8 cellular contexts compared by ENCODE assay signal in genomic region chr6:36129334-36129733, GRCh38. TPM values are rescaled to one million over a fixed set of nuclear protein-coding genes. Genes with fewer than 3 reads are reported as not detected.
A peak's percentile ranks its signal among the peaks of the same experiment; 100 is the strongest.
DNase-seq lines count a peak whose midpoint lies in the region; ATAC-seq and TF ChIP-seq lines count a peak whose summit lies in the region.
"Not testable (repeated sequence)": the region's sequence is repeated elsewhere in the genome, so short reads cannot be mapped to it uniquely, and the experiment has no call there.

No MANE protein-coding gene starts in this region.

- not testable (repeated sequence) for DNase-seq in T-helper 17 cell; activated CD8-positive, alpha-beta T cell treated with anti-CD3 and anti-CD28 coated beads, Interleukin-2, amount 10 ng/mL, durations not matched to agents 7 days and 5 days; activated naive CD4-positive, alpha-beta T cell treated with anti-CD3 and anti-CD28 coated beads, Interleukin-2, amount 50 U/mL, for 72 hours (ENCODE audit: low spot score in 2 of 2); effector memory CD8-positive, alpha-beta T cell; natural killer cell

- not testable (repeated sequence) for H3K36me3 ChIP-seq in BLaER1

- H3K4me3 Mint-ChIP-seq in IgD-negative memory B cell (peak overlapping the region; percentile 70 to 98 (median 88)), T-helper 17 cell (peak overlapping the region; percentile 85), natural killer cell (peak overlapping the region; percentile 87)
- peak overlapping the region; percentile 31 for H3K4me3 Mint-ChIP-seq in activated CD8-positive, alpha-beta T cell treated with anti-CD3 and anti-CD28 coated beads, Interleukin-2, amount 10 ng/mL, durations not matched to agents 7 days and 5 days
- H3K4me3 Mint-ChIP-seq in effector memory CD8-positive, alpha-beta T cell = peak overlapping the region; percentile 77
- H3K4me3 Mint-ChIP-seq in stimulated activated naive CD8-positive, alpha-beta T cell treated with anti-CD3 and anti-CD28 coated beads, Interleukin-15, Interleukin-2, amounts not matched to agents 100 ng/mL and 50 ng/mL, for 24 hours = peak overlapping the region; percentile 94

- intact Hi-C loops in natural killer cell (cut with micrococcal nuclease) = not testable (repeated sequence)

- ATAC-seq in T-helper 17 cell; activated CD8-positive, alpha-beta T cell treated with anti-CD3 and anti-CD28 coated beads, Interleukin-2, amount 10 ng/mL, durations not matched to agents 7 days and 5 days; activated naive CD4-positive, alpha-beta T cell treated with anti-CD3 and anti-CD28 coated beads, Interleukin-2, amount 50 U/mL, for 72 hours; effector memory CD8-positive, alpha-beta T cell (replicated peaks); natural killer cell: not testable (repeated sequence)

- not testable (repeated sequence) for H3K27me3 ChIP-seq in BLaER1

- 0 out of 2 replicates have a peak overlapping the region, but pooled peaks have one; percentile 91 for H3K27ac ChIP-seq in BLaER1

- H4K20me1 ChIP-seq in BLaER1 = not testable (repeated sequence)

- not testable (repeated sequence) for H3K27me3 Mint-ChIP-seq in IgD-negative memory B cell; T-helper 17 cell; activated CD8-positive, alpha-beta T cell treated with anti-CD3 and anti-CD28 coated beads, Interleukin-2, amount 10 ng/mL, durations not matched to agents 7 days and 5 days (ENCODE audit: low read depth); effector memory CD8-positive, alpha-beta T cell; natural killer cell (ENCODE audit: low read depth in 2 of 2); stimulated activated naive CD8-positive, alpha-beta T cell treated with anti-CD3 and anti-CD28 coated beads, Interleukin-15, Interleukin-2, amounts not matched to agents 100 ng/mL and 50 ng/mL, for 24 hours

- not testable (repeated sequence) for H3K9me3 ChIP-seq in BLaER1; T-helper 17 cell (ENCODE audit: control insufficient read depth, low read length, poor library complexity, severe bottlenecking)

- not testable (repeated sequence) for H3K36me3 Mint-ChIP-seq in IgD-negative memory B cell; T-helper 17 cell (ENCODE audit: low read depth); natural killer cell
- peaks cover 19% of the 10 kb centered on the region for H3K36me3 Mint-ChIP-seq in activated CD8-positive, alpha-beta T cell treated with anti-CD3 and anti-CD28 coated beads, Interleukin-2, amount 10 ng/mL, durations not matched to agents 7 days and 5 days (ENCODE audit: low read depth)
- peaks cover 14% of the 10 kb centered on the region in 2 donors for H3K36me3 Mint-ChIP-seq in activated naive CD4-positive, alpha-beta T cell treated with anti-CD3 and anti-CD28 coated beads, Interleukin-2, amount 50 U/mL, for 72 hours
- peaks cover 11% of the 10 kb centered on the region for H3K36me3 Mint-ChIP-seq in effector memory CD8-positive, alpha-beta T cell (ENCODE audit: insufficient read depth)
- peaks cover 22% of the 10 kb centered on the region for H3K36me3 Mint-ChIP-seq in stimulated activated naive CD8-positive, alpha-beta T cell treated with anti-CD3 and anti-CD28 coated beads, Interleukin-15, Interleukin-2, amounts not matched to agents 100 ng/mL and 50 ng/mL, for 24 hours (ENCODE audit: low read depth)

- not testable (repeated sequence) for TF ChIP-seq CTCF in natural killer cell (IDR thresholded peaks at IDR 0.05)

- H3K9me3 Mint-ChIP-seq in IgD-negative memory B cell; activated CD8-positive, alpha-beta T cell treated with anti-CD3 and anti-CD28 coated beads, Interleukin-2, amount 10 ng/mL, durations not matched to agents 7 days and 5 days (ENCODE audit: insufficient read depth); activated naive CD4-positive, alpha-beta T cell treated with anti-CD3 and anti-CD28 coated beads, Interleukin-2, amount 50 U/mL, for 72 hours; effector memory CD8-positive, alpha-beta T cell; natural killer cell; stimulated activated naive CD8-positive, alpha-beta T cell treated with anti-CD3 and anti-CD28 coated beads, Interleukin-15, Interleukin-2, amounts not matched to agents 100 ng/mL and 50 ng/mL, for 24 hours: not testable (repeated sequence)

- peaks cover 89% of the 10 kb centered on the region for H3K4me1 ChIP-seq in BLaER1

- not testable (repeated sequence) for H3K4me3 ChIP-seq in BLaER1

- POLR2A ChIA-PET in activated CD8-positive, alpha-beta T cell treated with anti-CD3 and anti-CD28 coated beads, Interleukin-2, amount 10 ng/mL, durations not matched to agents 7 days and 5 days (lab: Charles Lee) = interaction anchor here (1.5 to 3.6 kb wide), 3 partner anchors 8 to 101 kb away, joined by 3 to 53 read pairs (median 22); partner anchors contain the start of gene MAPK14

- peak overlapping the region; percentile 99 for H3K4me2 ChIP-seq in BLaER1

- H3K9ac ChIP-seq in BLaER1 = peak overlapping the region; percentile 86; the same call in 1 of the 2 replicates

- peak overlapping the region in 2 of 3 donors; percentile 43 to 76 for H3K27ac Mint-ChIP-seq in IgD-negative memory B cell
- H3K27ac Mint-ChIP-seq in T-helper 17 cell = peak overlapping the region; percentile 51
- not testable (repeated sequence) for H3K27ac Mint-ChIP-seq in activated CD8-positive, alpha-beta T cell treated with anti-CD3 and anti-CD28 coated beads, Interleukin-2, amount 10 ng/mL, durations not matched to agents 7 days and 5 days; stimulated activated naive CD8-positive, alpha-beta T cell treated with anti-CD3 and anti-CD28 coated beads, Interleukin-15, Interleukin-2, amounts not matched to agents 100 ng/mL and 50 ng/mL, for 24 hours
- H3K27ac Mint-ChIP-seq in activated naive CD4-positive, alpha-beta T cell treated with anti-CD3 and anti-CD28 coated beads, Interleukin-2, amount 50 U/mL, for 72 hours = peak overlapping the region; percentile 32 to 93
- peak overlapping the region; percentile 81 to 85 for H3K27ac Mint-ChIP-seq in effector memory CD8-positive, alpha-beta T cell
- peak overlapping the region; percentile 68 to 74 for H3K27ac Mint-ChIP-seq in natural killer cell

- CTCF ChIA-PET in activated CD8-positive, alpha-beta T cell treated with anti-CD3 and anti-CD28 coated beads, Interleukin-2, amount 10 ng/mL, durations not matched to agents 7 days and 5 days (lab: Charles Lee) = interaction anchor here (1.0 to 1.1 kb wide), 2 partner anchors 10 to 68 kb away, joined by 4 to 6 read pairs; no protein-coding TSS in a partner anchor

- H3K4me1 Mint-ChIP-seq in IgD-negative memory B cell (peaks cover 27 to 39% (median 35%) of the 10 kb centered on the region in 3 donors), T-helper 17 cell (peaks cover 44% of the 10 kb centered on the region), natural killer cell (peaks cover 46 to 87% of the 10 kb centered on the region in 2 donors)
- H3K4me1 Mint-ChIP-seq in activated CD8-positive, alpha-beta T cell treated with anti-CD3 and anti-CD28 coated beads, Interleukin-2, amount 10 ng/mL, durations not matched to agents 7 days and 5 days (ENCODE audit: low read depth) = peaks cover 78% of the 10 kb centered on the region
- H3K4me1 Mint-ChIP-seq in effector memory CD8-positive, alpha-beta T cell (ENCODE audit: low read depth in 2 of 2) = peaks cover 43 to 50% of the 10 kb centered on the region in 2 donors
- H3K4me1 Mint-ChIP-seq in stimulated activated naive CD8-positive, alpha-beta T cell treated with anti-CD3 and anti-CD28 coated beads, Interleukin-15, Interleukin-2, amounts not matched to agents 100 ng/mL and 50 ng/mL, for 24 hours (ENCODE audit: low read depth) = peaks cover 81% of the 10 kb centered on the region

RNA-seq across cellular contexts. Expression of gene MAPK13, which starts 1.0 kb away (rescaled TPM):
- 47.1 TPM for polyA plus RNA-seq in IgD-negative memory B cell
- total RNA-seq in T-helper 17 cell (10 to 100 TPM; 32.1 to 33.7 TPM), natural killer cell (10 to 100 TPM; 39.4 to 52.1 (median 49.9) TPM)
- 10 to 100 TPM; 42.6 to 43.5 TPM for total RNA-seq in activated CD8-positive, alpha-beta T cell treated with anti-CD3 and anti-CD28 coated beads, Interleukin-2, amount 10 ng/mL, durations not matched to agents 7 days and 5 days
- total RNA-seq in activated naive CD4-positive, alpha-beta T cell treated with anti-CD3 and anti-CD28 coated beads, Interleukin-2, amount 50 U/mL, for 72 hours = 10 to 100 TPM; 33.6 to 58.9 TPM

Comparison
In these comparisons a context has a peak if more than half of its experiments do, and no peak if none do; other contexts are left out.
1. H3K4me3 Mint-ChIP-seq: peak in every context shown above with its lines; median percentile 94 in stimulated activated naive CD8-positive, alpha-beta T cell treated with anti-CD3 and anti-CD28 coated beads, Interleukin-15, Interleukin-2, amounts not matched to agents 100 ng/mL and 50 ng/mL, for 24 hours; 88 in IgD-negative memory B cell; 87 in natural killer cell; 85 in T-helper 17 cell; 77 in effector memory CD8-positive, alpha-beta T cell; 31 in activated CD8-positive, alpha-beta T cell treated with anti-CD3 and anti-CD28 coated beads, Interleukin-2, amount 10 ng/mL, durations not matched to agents 7 days and 5 days.